Comparison of ENCODE assay signal across 9 cellular contexts in genomic region chr16:79595261-79595660, GRCh38. TPM values are rescaled to one million over a fixed set of nuclear protein-coding genes. Genes with fewer than 3 reads are reported as not detected.
DNase-seq lines count a peak whose midpoint lies in the region; ATAC-seq and TF ChIP-seq lines count a peak whose summit lies in the region.
"Had no signal": no experiment of that assay in that cellular context is flagged by ENCODE, and none has a peak within 500 bp of the region (broad histone marks: within the 10 kb centered on the region; RNA-seq: fewer than 3 reads in every experiment).

No MANE protein-coding gene starts in this region.

- ATAC-seq in activated naive CD8-positive, alpha-beta T cell treated with anti-CD3 and anti-CD28 coated beads, Interleukin-2, amount 50 U/mL, for 24 hours: no peak
- no peak for ATAC-seq in naive thymus-derived CD4-positive, alpha-beta T cell

- H3K79me1 ChIP-seq in trophoblast cell (ENCODE audit: low read length): peaks cover 3% of the 10 kb centered on the region

- H2BK12ac ChIP-seq in trophoblast cell (ENCODE audit: low read length): no peak overlapping the region

- H4K8ac ChIP-seq in trophoblast cell (ENCODE audit: low read depth, low read length): no peak overlapping the region

- no peak overlapping the region for H2AFZ ChIP-seq in trophoblast cell (ENCODE audit: insufficient read depth, low read length, poor library complexity)

- peak overlapping the region; percentile 10 to 95 (median 81) for H3K27ac ChIP-seq in dorsolateral prefrontal cortex
- no peak overlapping the region for H3K27ac ChIP-seq in naive thymus-derived CD4-positive, alpha-beta T cell (ENCODE audit: low read depth, low read length)
- no peak overlapping the region for H3K27ac ChIP-seq in trophoblast cell (ENCODE audit: low read depth, low read length)

- peaks cover 14% of the 10 kb centered on the region for H3K4me1 Mint-ChIP-seq in activated naive CD8-positive, alpha-beta T cell treated with anti-CD3 and anti-CD28 coated beads, Interleukin-2, amount 50 U/mL, for 24 hours
- peaks cover 5% of the 10 kb centered on the region for H3K4me1 Mint-ChIP-seq in activated naive CD8-positive, alpha-beta T cell treated with anti-CD3 and anti-CD28 coated beads for 36 hours
- H3K4me1 Mint-ChIP-seq in naive thymus-derived CD4-positive, alpha-beta T cell: peaks cover 0 to 41% (median 35%) of the 10 kb centered on the region in 7 donors
- H3K4me1 Mint-ChIP-seq in type B pancreatic cell (ENCODE audit: unreplicated experiment): peaks cover 37% of the 10 kb centered on the region

- DNase-seq in activated naive CD8-positive, alpha-beta T cell treated with anti-CD3 and anti-CD28 coated beads, Interleukin-2, amount 50 U/mL, for 24 hours: no peak
- no peak for DNase-seq in activated naive CD8-positive, alpha-beta T cell treated with anti-CD3 and anti-CD28 coated beads for 36 hours
- no peak for DNase-seq in dorsolateral prefrontal cortex
- DNase-seq in naive thymus-derived CD4-positive, alpha-beta T cell: no peak
- DNase-seq in type B pancreatic cell (ENCODE audit: extremely low spot score, unreplicated experiment): no peak
- DNase-seq in NCI-H1436 (lab: John Stamatoyannopoulos, UW): no peak
- no peak for DNase-seq in trophoblast cell
- DNase-seq in A172 (ENCODE audit: low spot score): no peak

- WGBS in trophoblast cell (ENCODE audit: extremely low coverage, insufficient coverage, insufficient read length): no CpG with 5 or more reads among the region's 5 CpGs

- H2BK120ac ChIP-seq in trophoblast cell (ENCODE audit: insufficient read depth, low read length, poor library complexity): no peak overlapping the region

- H4K12ac ChIP-seq in trophoblast cell (ENCODE audit: low read depth, low read length): no peak overlapping the region

- H3K9me3 Mint-ChIP-seq in activated naive CD8-positive, alpha-beta T cell treated with anti-CD3 and anti-CD28 coated beads, Interleukin-2, amount 50 U/mL, for 24 hours: no peaks in the 10 kb centered on the region
- no peaks in the 10 kb centered on the region for H3K9me3 Mint-ChIP-seq in activated naive CD8-positive, alpha-beta T cell treated with anti-CD3 and anti-CD28 coated beads for 36 hours
- no peaks in the 10 kb centered on the region for H3K9me3 Mint-ChIP-seq in naive thymus-derived CD4-positive, alpha-beta T cell
- no peaks in the 10 kb centered on the region for H3K9me3 Mint-ChIP-seq in type B pancreatic cell

- no peaks in the 10 kb centered on the region for H3K9me3 ChIP-seq in naive thymus-derived CD4-positive, alpha-beta T cell (ENCODE audit: control insufficient read depth in 2 of 3, low read length in 3 of 3)
- H3K9me3 ChIP-seq in trophoblast cell (ENCODE audit: insufficient read depth, low read depth, low read length): no peaks in the 10 kb centered on the region

- TF ChIP-seq CTCF in dorsolateral prefrontal cortex (IDR thresholded peaks at IDR 0.05 in 54 of 56, conservative IDR thresholded peaks at IDR 0.05 in 2 of 56; ENCODE audit: low read depth in 1 of 56, partially characterized antibody in 56 of 56) (no peak), type B pancreatic cell (conservative IDR thresholded peaks at IDR 0.05) (no peak)

- H3K14ac ChIP-seq in trophoblast cell (ENCODE audit: low read length): no peak overlapping the region

- no peak overlapping the region for H2AK5ac ChIP-seq in trophoblast cell (ENCODE audit: low read length)

- H3K27me3 Mint-ChIP-seq in activated naive CD8-positive, alpha-beta T cell treated with anti-CD3 and anti-CD28 coated beads, Interleukin-2, amount 50 U/mL, for 24 hours: peaks cover 55% of the 10 kb centered on the region
- H3K27me3 Mint-ChIP-seq in activated naive CD8-positive, alpha-beta T cell treated with anti-CD3 and anti-CD28 coated beads for 36 hours: peaks cover 80% of the 10 kb centered on the region
- H3K27me3 Mint-ChIP-seq in naive thymus-derived CD4-positive, alpha-beta T cell: peaks cover 5 to 16% (median 9%) of the 10 kb centered on the region in 5 donors
- H3K27me3 Mint-ChIP-seq in type B pancreatic cell: peaks cover 46% of the 10 kb centered on the region

- H3K9ac ChIP-seq in trophoblast cell (ENCODE audit: low read length): no peak overlapping the region

- peak overlapping the region; percentile 69 for H3K4me3 Mint-ChIP-seq in activated naive CD8-positive, alpha-beta T cell treated with anti-CD3 and anti-CD28 coated beads, Interleukin-2, amount 50 U/mL, for 24 hours
- H3K4me3 Mint-ChIP-seq in activated naive CD8-positive, alpha-beta T cell treated with anti-CD3 and anti-CD28 coated beads for 36 hours: no peak overlapping the region
- H3K4me3 Mint-ChIP-seq in naive thymus-derived CD4-positive, alpha-beta T cell: peak overlapping the region in 4 of 10 donors; percentile 25 to 85 (median 74)
- H3K4me3 Mint-ChIP-seq in type B pancreatic cell: peak overlapping the region; percentile 81
- H3K4me3 Mint-ChIP-seq: B cell had no signal

- H3K36me3 ChIP-seq in naive thymus-derived CD4-positive, alpha-beta T cell (ENCODE audit: control insufficient read depth in 2 of 3, insufficient read depth in 3 of 3, low read length in 3 of 3): no peaks in the 10 kb centered on the region
- H3K36me3 ChIP-seq in trophoblast cell (ENCODE audit: control insufficient read depth in 1 of 2, insufficient read depth in 2 of 2, low read length in 2 of 2): peaks cover 0 to 2% of the 10 kb centered on the region in 2 experiments

- H4K91ac ChIP-seq in trophoblast cell (ENCODE audit: low read depth, low read length): no peak overlapping the region

- H3K4ac ChIP-seq in trophoblast cell (ENCODE audit: low read depth, low read length): no peak overlapping the region

- intact Hi-C loops in dorsolateral prefrontal cortex (cut with DNase I): no loop called here
- intact Hi-C loops in naive thymus-derived CD4-positive, alpha-beta T cell (cut with micrococcal nuclease): loop anchor here in 1 of 2 donors (5.0 kb wide), 2 partner anchors 518 to 1412 kb away; partner anchors contain the start of genes CENPN and CMC2

- H3K18ac ChIP-seq in trophoblast cell (ENCODE audit: low read length): no peak overlapping the region

- no peak overlapping the region for H3K4me2 ChIP-seq in trophoblast cell (ENCODE audit: low read length)

- H3K79me2 ChIP-seq in trophoblast cell (ENCODE audit: control insufficient read depth, insufficient read depth, low read length, poor library complexity): peaks cover 5% of the 10 kb centered on the region

- peaks cover 0 to 11% (median 0%) of the 10 kb centered on the region in 45 donors for H3K27me3 ChIP-seq in dorsolateral prefrontal cortex
- no peaks in the 10 kb centered on the region for H3K27me3 ChIP-seq in naive thymus-derived CD4-positive, alpha-beta T cell (ENCODE audit: control insufficient read depth in 2 of 2, insufficient read depth in 2 of 2, low read length in 2 of 2)
- H3K27me3 ChIP-seq in trophoblast cell (ENCODE audit: insufficient read depth, low read length): peaks cover 6% of the 10 kb centered on the region

- H3K4me1 ChIP-seq in naive thymus-derived CD4-positive, alpha-beta T cell (ENCODE audit: control insufficient read depth in 2 of 2, insufficient read depth in 2 of 2, low read length in 2 of 2): peaks cover 0 to 21% of the 10 kb centered on the region in 2 donors
- peaks cover 0 to 4% of the 10 kb centered on the region in 2 experiments for H3K4me1 ChIP-seq in trophoblast cell (ENCODE audit: control insufficient read depth in 1 of 2, insufficient read depth in 2 of 2, low read length in 2 of 2)

- no peak overlapping the region for H3K23ac ChIP-seq in trophoblast cell (ENCODE audit: low read length)

- peaks cover 10% of the 10 kb centered on the region for H3K36me3 Mint-ChIP-seq in activated naive CD8-positive, alpha-beta T cell treated with anti-CD3 and anti-CD28 coated beads, Interleukin-2, amount 50 U/mL, for 24 hours (ENCODE audit: low read depth)
- H3K36me3 Mint-ChIP-seq in activated naive CD8-positive, alpha-beta T cell treated with anti-CD3 and anti-CD28 coated beads for 36 hours: no peaks in the 10 kb centered on the region
- H3K36me3 Mint-ChIP-seq in naive thymus-derived CD4-positive, alpha-beta T cell: peaks cover 0 to 39% (median 0%) of the 10 kb centered on the region in 5 donors
- peaks cover 4% of the 10 kb centered on the region for H3K36me3 Mint-ChIP-seq in type B pancreatic cell

- H3K27ac Mint-ChIP-seq in activated naive CD8-positive, alpha-beta T cell treated with anti-CD3 and anti-CD28 coated beads, Interleukin-2, amount 50 U/mL, for 24 hours: no peak overlapping the region
- H3K27ac Mint-ChIP-seq in activated naive CD8-positive, alpha-beta T cell treated with anti-CD3 and anti-CD28 coated beads for 36 hours: no peak overlapping the region
- peak overlapping the region in 4 of 9 donors; percentile 1 to 73 (median 9) for H3K27ac Mint-ChIP-seq in naive thymus-derived CD4-positive, alpha-beta T cell
- no peak overlapping the region for H3K27ac Mint-ChIP-seq in type B pancreatic cell
- H3K27ac Mint-ChIP-seq: B cell had no signal

- H2BK5ac ChIP-seq in trophoblast cell (ENCODE audit: low read depth, low read length, poor library complexity): no peak overlapping the region

- CTCF ChIA-PET in naive thymus-derived CD4-positive, alpha-beta T cell (lab: Charles Lee): no interaction called here

- peak overlapping the region; percentile 9 to 83 (median 65) for H3K4me3 ChIP-seq in dorsolateral prefrontal cortex
- peak overlapping the region; percentile 38 for H3K4me3 ChIP-seq in naive thymus-derived CD4-positive, alpha-beta T cell (ENCODE audit: low read length)
- no peak overlapping the region for H3K4me3 ChIP-seq in trophoblast cell (ENCODE audit: low read depth, low read length)

- POLR2A ChIA-PET in naive thymus-derived CD4-positive, alpha-beta T cell (lab: Charles Lee): no interaction called here

RNA-seq across cellular contexts. Expression of gene MAF, which starts 5.3 kb away (rescaled TPM):
- total RNA-seq in activated naive CD8-positive, alpha-beta T cell treated with anti-CD3 and anti-CD28 coated beads for 36 hours: under 1 TPM; 0.36 to 0.54 TPM
- total RNA-seq in dorsolateral prefrontal cortex (10 to 100 TPM; 14.0 to 73.0 (median 30.3) TPM), type B pancreatic cell (ENCODE audit: low replicate concordance) (20.4 and 33.0 TPM in 2 replicates)
- total RNA-seq in naive thymus-derived CD4-positive, alpha-beta T cell: 10 to 100 TPM in 2 of 5 experiments, 1 to 10 TPM in 3; 5.4 to 54.6 (median 7.9) TPM
- under 1 TPM; 0.06 to 0.08 TPM for polyA plus RNA-seq in naive thymus-derived CD4-positive, alpha-beta T cell
- 13.3 and 14.9 TPM in 2 replicates for polyA plus RNA-seq in trophoblast cell (2013)
- total RNA-seq in A172 (2014; rRNA removed; shearing (Covaris generic)): 0.12 TPM in 1 of 2 replicates, not detected in the other

Comparison
In these comparisons a context has a peak if more than half of its experiments do, and no peak if none do; other contexts are left out.
1. H3K27ac ChIP-seq: peak in dorsolateral prefrontal cortex (59 of 59); none in naive thymus-derived CD4-positive, alpha-beta T cell (single experiment) and trophoblast cell (single experiment).